Comparison of ENCODE assay signal across 1 cellular context in genomic region chr7:133887459-133887858, GRCh38.
TF ChIP-seq lines count a peak whose summit lies in the region.

No MANE protein-coding gene starts in this region.

TF ChIP-seq in SK-N-SH, 30 proteins besides CTCF, POLR2A, EP300 and RAD21 (continued from another document):
- 0 out of 2 replicates have a peak, but pooled peaks have one; percentile 9 for TF ChIP-seq TEAD4 (IDR thresholded peaks at IDR 0.05; ENCODE audit: borderline replicate concordance, insufficient read depth)
- no peak for TF ChIP-seq SIN3A (IDR thresholded peaks at IDR 0.05; ENCODE audit: borderline replicate concordance, low read depth, low read length)
- TF ChIP-seq GATA2 (CRISPR knock-in tag; IDR thresholded peaks at IDR 0.05) = peak; percentile 69
- TF ChIP-seq YY1 (IDR thresholded peaks at IDR 0.05; ENCODE audit: low read depth) = no peak
TF ChIP-seq in SK-N-SH: peak in this region for 3.
